ENCODE assay signal across 15 cellular contexts in the genomic region with DNA sequence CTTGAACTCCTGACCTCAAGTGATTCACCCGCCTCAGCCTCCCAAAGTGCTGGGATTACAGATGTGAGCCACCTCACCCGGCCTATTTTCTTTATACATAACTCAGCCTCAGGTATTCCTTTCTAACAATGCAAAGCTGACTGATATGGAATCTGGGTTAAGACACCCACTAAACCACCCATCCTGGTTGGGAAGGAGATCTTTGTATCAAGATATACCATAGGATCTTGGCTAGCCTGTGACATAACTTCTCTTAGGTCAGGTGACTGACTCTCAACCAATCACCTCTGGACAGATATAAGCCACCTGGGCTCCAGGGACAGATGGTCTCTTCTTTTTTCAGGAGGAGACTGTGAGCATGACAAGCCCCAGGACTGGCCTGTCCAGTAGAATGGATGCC. TPM values are rescaled to one million over a fixed set of nuclear protein-coding genes. Genes with fewer than 3 reads are reported as not detected.
"Had no signal": no experiment of that assay in that cellular context is flagged by ENCODE, and none has a peak within 500 bp of the region (broad histone marks: within the 10 kb centered on the region; RNA-seq: fewer than 3 reads in every experiment).

No MANE protein-coding gene starts in this region.

- H3K27me3 ChIP-seq: pancreas, sigmoid colon, spleen, stomach, testis had no signal

- H3K9me3 Mint-ChIP-seq: activated naive CD4-positive, alpha-beta T cell treated with anti-CD3 and anti-CD28 coated beads for 36 hours; activated T-helper 2 cell treated with anti-CD3 and anti-CD28 coated beads, Interferon-gamma antibody, Interleukin-2, Interleukin-4, amounts not matched to agents 10 μg/mL and 5 μg/mL and 100 μg/mL, durations not matched to agents 14 hours and 24 hours and 36 hours; immature natural killer cell; T-cell had no signal

- H3K4me1 Mint-ChIP-seq: immature natural killer cell had no signal

- H3K4me3 ChIP-seq: coronary artery, pancreas, sigmoid colon, spleen, stomach, testis had no signal

- FAIRE-seq: pancreas had no signal

- H3K36me3 Mint-ChIP-seq: immature natural killer cell, T-cell had no signal

- H3K36me3 ChIP-seq: pancreas, sigmoid colon, spleen, stomach had no signal

- H3K4me3 Mint-ChIP-seq: activated naive CD4-positive, alpha-beta T cell treated with anti-CD3 and anti-CD28 coated beads for 36 hours; immature natural killer cell; T-cell had no signal

- H3K27ac ChIP-seq: pancreas, sigmoid colon, spleen, stomach, testis had no signal

- H3K9me3 ChIP-seq: pancreas, sigmoid colon, testis had no signal

- H3K4me1 ChIP-seq: pancreas, spleen, testis had no signal

- DNase-seq: activated CD4-positive, CD25-positive, alpha-beta regulatory T cell treated with anti-CD3 and anti-CD28 coated beads, Interleukin-2, amount 50 U/mL, for 72 hours; activated naive CD4-positive, alpha-beta T cell treated with anti-CD3 and anti-CD28 coated beads for 36 hours; caudate nucleus; effector CD4-positive, alpha-beta T cell; immature natural killer cell; left cardiac atrium; pancreas; sigmoid colon; spleen; T-cell; T-helper 9 cell; testis had no signal

- H3K27ac Mint-ChIP-seq: activated naive CD4-positive, alpha-beta T cell treated with anti-CD3 and anti-CD28 coated beads for 36 hours; activated T-helper 2 cell treated with anti-CD3 and anti-CD28 coated beads, Interferon-gamma antibody, Interleukin-2, Interleukin-4, amounts not matched to agents 10 μg/mL and 5 μg/mL and 100 μg/mL, durations not matched to agents 14 hours and 24 hours and 36 hours; immature natural killer cell; T-cell had no signal

- ATAC-seq: left cardiac atrium, pancreas had no signal

RNA-seq across cellular contexts. Expression of a gene that starts 51.2 kb away (rescaled TPM):
- polyA plus RNA-seq: immature natural killer cell had no signal
